ENCODE assay signal across 12 cellular contexts in the genomic region with DNA sequence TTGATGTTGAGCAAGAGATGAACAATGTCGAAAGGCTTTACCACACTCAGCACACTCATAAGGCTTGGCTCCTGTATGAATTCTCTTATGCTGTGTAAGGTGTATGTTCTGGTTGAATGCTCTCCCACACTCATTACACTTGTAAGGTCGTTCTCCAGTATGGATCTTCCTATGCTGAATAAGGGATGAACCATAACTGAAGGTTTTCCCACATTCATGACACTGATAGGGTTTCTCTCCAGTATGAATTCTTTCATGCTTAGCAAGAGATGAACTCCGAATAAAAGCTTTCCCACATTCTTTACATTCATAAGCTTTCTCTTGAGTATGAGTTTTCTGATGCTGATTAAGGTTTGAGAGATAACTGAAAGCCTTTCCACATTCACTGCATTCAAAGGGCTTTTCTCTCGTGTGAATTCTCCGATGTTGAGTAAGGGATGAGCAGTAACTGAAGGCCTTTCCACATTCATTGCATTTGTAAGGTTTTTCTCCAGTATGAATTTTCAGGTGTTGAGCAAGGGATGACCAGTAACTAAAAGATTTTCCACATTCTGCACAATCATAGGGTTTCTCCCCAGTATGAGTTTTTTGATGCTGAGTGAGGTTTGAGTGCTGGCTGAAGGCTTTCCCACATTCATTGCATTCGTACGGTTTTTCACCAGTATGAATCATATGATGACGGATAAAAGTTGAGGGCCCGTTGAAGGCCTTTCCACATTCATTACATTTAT.
"Had no signal": no experiment of that assay in that cellular context is flagged by ENCODE, and none has a peak within 500 bp of the region (broad histone marks: within the 10 kb centered on the region; RNA-seq: fewer than 3 reads in every experiment).

No MANE protein-coding gene starts in this region.

- H3K27me3 Mint-ChIP-seq: activated naive CD4-positive, alpha-beta T cell treated with anti-CD3 and anti-CD28 coated beads, Interleukin-2, amount 10 ng/mL, durations not matched to agents 7 days and 5 days; memory B cell had no signal

- H3K27ac ChIP-seq: foreskin keratinocyte, left lung, stomach, uterus had no signal

- DNase-seq: activated naive CD4-positive, alpha-beta T cell treated with anti-CD3 and anti-CD28 coated beads, Interleukin-2, amount 10 ng/mL, durations not matched to agents 7 days and 5 days; cerebellar nuclear complex; left lung; stimulated activated CD4-positive, alpha-beta T cell treated with anti-CD3 and anti-CD28 coated beads, Interleukin-4, amount 100 ng/mL, for 4 hours; stomach; uterus had no signal

- H3K27ac Mint-ChIP-seq: activated naive CD4-positive, alpha-beta T cell treated with anti-CD3 and anti-CD28 coated beads, Interleukin-2, amount 10 ng/mL, durations not matched to agents 7 days and 5 days; activated T-helper 2 cell treated with anti-CD3 and anti-CD28 coated beads, Interferon-gamma antibody, Interleukin-2, Interleukin-4, amounts not matched to agents 10 μg/mL and 5 μg/mL and 100 μg/mL, durations not matched to agents 14 hours and 24 hours and 36 hours; memory B cell; T-helper 2 cell treated with Interferon-gamma antibody and Interleukin-4, amounts not matched to agents 5 μg/mL and 100 μg/mL, for 36 hours had no signal

- H3K4me3 ChIP-seq: left lung, stomach, uterus had no signal

- FAIRE-seq: endometrium, keratinocyte had no signal

- ATAC-seq: foreskin keratinocyte, left lung had no signal

- H3K4me1 ChIP-seq: left lung, stomach, uterus had no signal

- H3K27me3 ChIP-seq: foreskin keratinocyte, left lung, stomach, uterus had no signal

- H3K4me1 Mint-ChIP-seq: activated naive CD4-positive, alpha-beta T cell treated with anti-CD3 and anti-CD28 coated beads, Interleukin-2, amount 10 ng/mL, durations not matched to agents 7 days and 5 days; memory B cell had no signal

- H3K36me3 ChIP-seq: uterus had no signal

- H3K4me3 Mint-ChIP-seq: activated naive CD4-positive, alpha-beta T cell treated with anti-CD3 and anti-CD28 coated beads, Interleukin-2, amount 10 ng/mL, durations not matched to agents 7 days and 5 days; memory B cell; T-helper 2 cell treated with Interferon-gamma antibody and Interleukin-4, amounts not matched to agents 5 μg/mL and 100 μg/mL, for 36 hours had no signal
